8 cellular contexts compared by ENCODE assay signal in the genomic region with DNA sequence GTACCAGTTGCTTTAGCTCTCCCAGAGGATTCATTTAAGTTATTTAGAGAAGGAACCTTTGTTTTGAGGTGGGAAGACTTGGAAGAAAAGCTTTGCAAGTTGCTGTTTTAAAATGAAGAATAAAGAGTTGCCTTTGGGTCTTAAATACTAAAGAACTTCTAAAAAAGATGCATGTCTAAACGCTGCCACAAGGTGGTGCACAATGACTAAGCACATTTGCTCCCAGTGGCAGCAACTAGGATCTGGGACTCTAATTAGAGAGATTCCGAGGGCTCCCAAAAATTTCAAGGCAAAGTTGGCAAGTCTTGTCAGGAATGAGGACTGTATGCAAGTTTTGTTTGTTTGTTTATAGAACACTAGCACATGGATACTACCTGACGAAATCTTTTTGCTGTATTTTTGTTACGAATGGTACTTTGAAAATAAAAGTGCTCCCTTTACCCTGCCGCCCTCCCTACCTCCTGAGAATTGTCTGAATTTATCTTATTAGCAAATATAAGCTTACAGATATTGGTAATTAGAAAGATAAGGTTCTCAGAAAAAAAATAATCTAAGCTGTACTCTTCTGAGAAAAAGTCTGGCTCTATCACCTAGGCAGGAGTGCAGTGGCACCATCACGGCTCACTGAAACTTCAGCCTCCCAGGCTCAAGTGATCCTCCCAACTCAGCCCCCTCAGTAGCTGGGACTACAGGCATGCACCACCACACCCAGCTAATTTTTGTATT.
DNase-seq lines count a peak whose midpoint lies in the region; ATAC-seq lines count a peak whose summit lies in the region.

No MANE protein-coding gene starts in this region.

- H2AFZ ChIP-seq in Karpas-422 (ENCODE audit: low read length), result no peak overlapping the region

- H3K79me2 ChIP-seq in Karpas-422 (ENCODE audit: low read length), result no peaks in the 10 kb centered on the region

- intact Hi-C loops in left ventricle myocardium superior (cut with micrococcal nuclease), result loop anchor here (5.0 kb wide), 2 partner anchors 119 to 219 kb away; a partner anchor contains a TSS

- H3K4me1 ChIP-seq in Karpas-422 (ENCODE audit: low read length), result no peaks in the 10 kb centered on the region

- no peaks in the 10 kb centered on the region for H4K20me1 ChIP-seq in Karpas-422 (ENCODE audit: insufficient read depth, low read depth, low read length)

- H3K36me3 ChIP-seq in Karpas-422 (ENCODE audit: insufficient read depth, low read length), result no peaks in the 10 kb centered on the region

- H3K27me3 ChIP-seq in Karpas-422 (ENCODE audit: low read length), result no peaks in the 10 kb centered on the region

- DNase-seq in C1 segment of cervical spinal cord (lab: John Stamatoyannopoulos, UW) (peak in 9 of 14 donors; percentile 0 to 31 (median 13)), Karpas-422 (peak; percentile 81), RPMI7951 (ENCODE audit: low read depth) (peak; percentile 67), amniotic epithelial cell (ENCODE audit: low read depth) (peak; percentile 66), left ventricle myocardium superior (peak; percentile 34), retina (peak; percentile 52)

- H3K27ac ChIP-seq in Karpas-422 (ENCODE audit: low read length), result no peak overlapping the region

- H3K9ac ChIP-seq in Karpas-422 (ENCODE audit: low read length), result no peak overlapping the region

- ATAC-seq in GM18907 (IDR thresholded peaks at IDR 0.05; ENCODE audit: unreplicated experiment), result peak; percentile 83
- ATAC-seq in left ventricle myocardium superior, result peak; percentile 78
- ATAC-seq in HG02981 (IDR thresholded peaks at IDR 0.05; ENCODE audit: unreplicated experiment), result no peak

- no peaks in the 10 kb centered on the region for H3K9me3 ChIP-seq in Karpas-422 (ENCODE audit: low read length)

- H3K4me2 ChIP-seq in Karpas-422 (ENCODE audit: low read depth, low read length, poor library complexity, severe bottlenecking), result no peak overlapping the region

- H3K9me2 ChIP-seq in Karpas-422 (replicated peaks; ENCODE audit: insufficient read depth, low read length), result no peaks in the 10 kb centered on the region

- no peak overlapping the region for H3K4me3 ChIP-seq in Karpas-422 (ENCODE audit: low read length)

Comparison
In these comparisons a context has a peak if more than half of its experiments do, and no peak if none do; other contexts are left out.
1. DNase-seq: peak in every context shown above with its lines; median percentile 81 in Karpas-422; 67 in RPMI7951; 66 in amniotic epithelial cell; 52 in retina; 34 in left ventricle myocardium superior; 13 in C1 segment of cervical spinal cord.